In the genomic region with DNA sequence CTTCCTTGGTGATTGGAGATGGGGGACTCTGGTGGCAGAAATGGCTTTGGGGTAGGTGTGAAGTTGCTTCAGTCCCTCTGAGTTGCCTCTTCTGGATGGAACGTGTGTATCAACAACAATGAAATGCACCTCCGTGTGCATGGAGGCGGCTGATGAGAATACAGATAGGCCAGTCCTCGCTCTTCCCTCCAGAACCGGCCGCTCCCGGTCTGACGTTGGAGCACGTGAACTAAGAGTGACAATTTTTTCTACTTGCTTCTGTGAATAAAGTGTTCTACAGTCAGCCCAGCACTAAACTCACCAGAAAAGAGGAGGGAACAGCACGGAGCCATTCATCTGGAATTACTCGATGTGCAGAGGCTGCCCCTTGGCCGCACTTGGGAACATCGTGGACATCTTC, we compare ENCODE assay signal across 2 cellular contexts.
TF ChIP-seq lines count a peak whose summit lies in the region.

No MANE protein-coding gene starts in this region.

TF ChIP-seq in IMR-90, 13 proteins besides CTCF, POLR2A, EP300 and RAD21:
- TF ChIP-seq CEBPB (IDR thresholded peaks at IDR 0.05; ENCODE audit: low read depth, low read length) (no peak), MAFK (IDR thresholded peaks at IDR 0.05; ENCODE audit: low read depth, low read length) (no peak), FOS (IDR thresholded peaks at IDR 0.05; ENCODE audit: low read depth, low read length) (no peak), MAZ (IDR thresholded peaks at IDR 0.05; ENCODE audit: borderline replicate concordance, low read depth, low read length) (no peak), CHD1 (IDR thresholded peaks at IDR 0.05; ENCODE audit: low read depth, low read length) (no peak), BHLHE40 (IDR thresholded peaks at IDR 0.05; ENCODE audit: low read depth, low read length) (no peak), RFX5 (IDR thresholded peaks at IDR 0.05; ENCODE audit: low read depth, low read length) (no peak), NFE2L2 (IDR thresholded peaks at IDR 0.05; ENCODE audit: low read depth, low read length) (no peak), RCOR1 (IDR thresholded peaks at IDR 0.05; ENCODE audit: insufficient replicate concordance, low read length) (no peak), SMC3 (IDR thresholded peaks at IDR 0.05; ENCODE audit: low read depth, low read length) (no peak)
- TF ChIP-seq, protein P1, sequence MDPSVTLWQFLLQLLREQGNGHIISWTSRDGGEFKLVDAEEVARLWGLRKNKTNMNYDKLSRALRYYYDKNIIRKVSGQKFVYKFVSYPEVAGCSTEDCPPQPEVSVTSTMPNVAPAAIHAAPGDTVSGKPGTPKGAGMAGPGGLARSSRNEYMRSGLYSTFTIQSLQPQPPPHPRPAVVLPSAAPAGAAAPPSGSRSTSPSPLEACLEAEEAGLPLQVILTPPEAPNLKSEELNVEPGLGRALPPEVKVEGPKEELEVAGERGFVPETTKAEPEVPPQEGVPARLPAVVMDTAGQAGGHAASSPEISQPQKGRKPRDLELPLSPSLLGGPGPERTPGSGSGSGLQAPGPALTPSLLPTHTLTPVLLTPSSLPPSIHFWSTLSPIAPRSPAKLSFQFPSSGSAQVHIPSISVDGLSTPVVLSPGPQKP (IDR thresholded peaks at IDR 0.05; ENCODE audit: borderline replicate concordance, low read depth, low read length): no peak

TF ChIP-seq in GM12878, 131 proteins besides CTCF, POLR2A, EP300 and RAD21:
- TF ChIP-seq IKZF1 (conservative IDR thresholded peaks at IDR 0.05) (no peak), CREM (IDR thresholded peaks at IDR 0.05; ENCODE audit: low read depth) (no peak), IRF4 (IDR thresholded peaks at IDR 0.05; ENCODE audit: low read depth, low read length) (no peak), CEBPB (IDR thresholded peaks at IDR 0.05; ENCODE audit: borderline replicate concordance in 1 of 2, low read depth in 2 of 2, low read length in 2 of 2) (no peak), NRF1 (conservative IDR thresholded peaks at IDR 0.05; ENCODE audit: low read depth, low read length) (no peak), NR2F1 (conservative IDR thresholded peaks at IDR 0.05) (no peak), TBL1XR1 (IDR thresholded peaks at IDR 0.05; ENCODE audit: low read depth, low read length) (no peak), RFX5 (IDR thresholded peaks at IDR 0.05; ENCODE audit: low read depth, low read length) (no peak), RELA (IDR thresholded peaks at IDR 0.05; ENCODE audit: borderline replicate concordance, partially characterized antibody) (no peak), RCOR1 (conservative IDR thresholded peaks at IDR 0.05; ENCODE audit: low read depth, low read length) (no peak), MTA2 (IDR thresholded peaks at IDR 0.05; ENCODE audit: low read depth) (no peak), SREBF1 (IDR thresholded peaks at IDR 0.05; ENCODE audit: low read length) (no peak), NR2C1 (IDR thresholded peaks at IDR 0.05) (no peak), POLR2AphosphoS5 (IDR thresholded peaks at IDR 0.05; ENCODE audit: low read length) (no peak)
- TF ChIP-seq, protein P2, sequence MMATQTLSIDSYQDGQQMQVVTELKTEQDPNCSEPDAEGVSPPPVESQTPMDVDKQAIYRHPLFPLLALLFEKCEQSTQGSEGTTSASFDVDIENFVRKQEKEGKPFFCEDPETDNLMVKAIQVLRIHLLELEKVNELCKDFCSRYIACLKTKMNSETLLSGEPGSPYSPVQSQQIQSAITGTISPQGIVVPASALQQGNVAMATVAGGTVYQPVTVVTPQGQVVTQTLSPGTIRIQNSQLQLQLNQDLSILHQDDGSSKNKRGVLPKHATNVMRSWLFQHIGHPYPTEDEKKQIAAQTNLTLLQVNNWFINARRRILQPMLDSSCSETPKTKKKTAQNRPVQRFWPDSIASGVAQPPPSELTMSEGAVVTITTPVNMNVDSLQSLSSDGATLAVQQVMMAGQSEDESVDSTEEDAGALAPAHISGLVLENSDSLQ (IDR thresholded peaks at IDR 0.05): no peak
- TF ChIP-seq, protein P3, sequence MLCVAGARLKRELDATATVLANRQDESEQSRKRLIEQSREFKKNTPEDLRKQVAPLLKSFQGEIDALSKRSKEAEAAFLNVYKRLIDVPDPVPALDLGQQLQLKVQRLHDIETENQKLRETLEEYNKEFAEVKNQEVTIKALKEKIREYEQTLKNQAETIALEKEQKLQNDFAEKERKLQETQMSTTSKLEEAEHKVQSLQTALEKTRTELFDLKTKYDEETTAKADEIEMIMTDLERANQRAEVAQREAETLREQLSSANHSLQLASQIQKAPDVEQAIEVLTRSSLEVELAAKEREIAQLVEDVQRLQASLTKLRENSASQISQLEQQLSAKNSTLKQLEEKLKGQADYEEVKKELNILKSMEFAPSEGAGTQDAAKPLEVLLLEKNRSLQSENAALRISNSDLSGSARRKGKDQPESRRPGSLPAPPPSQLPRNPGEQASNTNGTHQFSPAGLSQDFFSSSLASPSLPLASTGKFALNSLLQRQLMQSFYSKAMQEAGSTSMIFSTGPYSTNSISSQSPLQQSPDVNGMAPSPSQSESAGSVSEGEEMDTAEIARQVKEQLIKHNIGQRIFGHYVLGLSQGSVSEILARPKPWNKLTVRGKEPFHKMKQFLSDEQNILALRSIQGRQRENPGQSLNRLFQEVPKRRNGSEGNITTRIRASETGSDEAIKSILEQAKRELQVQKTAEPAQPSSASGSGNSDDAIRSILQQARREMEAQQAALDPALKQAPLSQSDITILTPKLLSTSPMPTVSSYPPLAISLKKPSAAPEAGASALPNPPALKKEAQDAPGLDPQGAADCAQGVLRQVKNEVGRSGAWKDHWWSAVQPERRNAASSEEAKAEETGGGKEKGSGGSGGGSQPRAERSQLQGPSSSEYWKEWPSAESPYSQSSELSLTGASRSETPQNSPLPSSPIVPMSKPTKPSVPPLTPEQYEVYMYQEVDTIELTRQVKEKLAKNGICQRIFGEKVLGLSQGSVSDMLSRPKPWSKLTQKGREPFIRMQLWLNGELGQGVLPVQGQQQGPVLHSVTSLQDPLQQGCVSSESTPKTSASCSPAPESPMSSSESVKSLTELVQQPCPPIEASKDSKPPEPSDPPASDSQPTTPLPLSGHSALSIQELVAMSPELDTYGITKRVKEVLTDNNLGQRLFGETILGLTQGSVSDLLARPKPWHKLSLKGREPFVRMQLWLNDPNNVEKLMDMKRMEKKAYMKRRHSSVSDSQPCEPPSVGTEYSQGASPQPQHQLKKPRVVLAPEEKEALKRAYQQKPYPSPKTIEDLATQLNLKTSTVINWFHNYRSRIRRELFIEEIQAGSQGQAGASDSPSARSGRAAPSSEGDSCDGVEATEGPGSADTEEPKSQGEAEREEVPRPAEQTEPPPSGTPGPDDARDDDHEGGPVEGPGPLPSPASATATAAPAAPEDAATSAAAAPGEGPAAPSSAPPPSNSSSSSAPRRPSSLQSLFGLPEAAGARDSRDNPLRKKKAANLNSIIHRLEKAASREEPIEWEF (IDR thresholded peaks at IDR 0.05; ENCODE audit: insufficient replicate concordance, low read depth, low read length): no peak
- TF ChIP-seq, protein P4, sequence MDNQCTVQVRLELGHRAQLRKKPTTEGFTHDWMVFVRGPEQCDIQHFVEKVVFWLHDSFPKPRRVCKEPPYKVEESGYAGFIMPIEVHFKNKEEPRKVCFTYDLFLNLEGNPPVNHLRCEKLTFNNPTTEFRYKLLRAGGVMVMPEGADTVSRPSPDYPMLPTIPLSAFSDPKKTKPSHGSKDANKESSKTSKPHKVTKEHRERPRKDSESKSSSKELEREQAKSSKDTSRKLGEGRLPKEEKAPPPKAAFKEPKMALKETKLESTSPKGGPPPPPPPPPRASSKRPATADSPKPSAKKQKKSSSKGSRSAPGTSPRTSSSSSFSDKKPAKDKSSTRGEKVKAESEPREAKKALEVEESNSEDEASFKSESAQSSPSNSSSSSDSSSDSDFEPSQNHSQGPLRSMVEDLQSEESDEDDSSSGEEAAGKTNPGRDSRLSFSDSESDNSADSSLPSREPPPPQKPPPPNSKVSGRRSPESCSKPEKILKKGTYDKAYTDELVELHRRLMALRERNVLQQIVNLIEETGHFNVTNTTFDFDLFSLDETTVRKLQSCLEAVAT (IDR thresholded peaks at IDR 0.05): no peak
